ENCODE assay signal across 11 cellular contexts in genomic region chr4:139018501-139018900, GRCh38. TPM values are rescaled to one million over a fixed set of nuclear protein-coding genes. Genes with fewer than 3 reads are reported as not detected.
A peak's percentile ranks its signal among the peaks of the same experiment; 100 is the strongest.
DNase-seq lines count a peak whose midpoint lies in the region; ATAC-seq and TF ChIP-seq lines count a peak whose summit lies in the region.
"Had no signal": no experiment of that assay in that cellular context is flagged by ENCODE, and none has a peak within 500 bp of the region (broad histone marks: within the 10 kb centered on the region; RNA-seq: fewer than 3 reads in every experiment).

No MANE protein-coding gene starts in this region.

- H3K4me2 ChIP-seq in GM23338 (peak overlapping the region; percentile 83), hepatocyte (peak overlapping the region; percentile 76)

- H3K36me3 ChIP-seq in GM23338 (ENCODE audit: insufficient read depth) (no peaks in the 10 kb centered on the region), hepatocyte (replicated peaks; ENCODE audit: insufficient read depth, low read depth) (no peaks in the 10 kb centered on the region), body of pancreas (replicated peaks in 1 of 2; ENCODE audit: insufficient read depth in 1 of 2, low read depth in 2 of 2) (no peaks in the 10 kb centered on the region)

- no peak overlapping the region for H2AFZ ChIP-seq in GM23338
- no peak overlapping the region for H2AFZ ChIP-seq in hepatocyte

- peaks cover 32% of the 10 kb centered on the region for H4K20me1 ChIP-seq in GM23338 (replicated peaks; ENCODE audit: insufficient read depth)
- peaks cover 8% of the 10 kb centered on the region for H4K20me1 ChIP-seq in hepatocyte (ENCODE audit: insufficient read depth, poor library complexity, severe bottlenecking)

- no peak for ATAC-seq in GM23338
- ATAC-seq in HG02588 (IDR thresholded peaks at IDR 0.05; ENCODE audit: unreplicated experiment) = no peak
- ATAC-seq in body of pancreas = no peak

- DNase-seq in AG04449 (ENCODE audit: low read depth, low spot score) (no peak), GM23338 (ENCODE audit: low spot score) (no peak), hepatocyte (ENCODE audit: low spot score) (no peak), body of pancreas (no peak)
- no peak for DNase-seq in activated CD4-positive, alpha-beta memory T cell treated with anti-CD3 and anti-CD28 coated beads, Interleukin-2, amount 10 ng/mL, durations not matched to agents 7 days and 5 days
- DNase-seq in stimulated activated CD8-positive, alpha-beta memory T cell treated with anti-CD3 and anti-CD28 coated beads, Interleukin-4, amount 100 ng/mL, for 48 hours = no peak
- no peak for DNase-seq in activated CD8-positive, alpha-beta memory T cell treated with anti-CD3 and anti-CD28 coated beads, Interleukin-2, amount 50 U/mL, for 4 hours
- DNase-seq: islet precursor cell; NK-92 treated with Interleukin-12 subunit alpha and Interleukin-12 subunit beta, amount 100 ng/mL, for 24 hours; WERI-Rb-1 had no signal

- H3F3A ChIP-seq in GM23338 (replicated peaks; ENCODE audit: low read depth) = peaks cover 24% of the 10 kb centered on the region

- no peak overlapping the region for H3K27ac Mint-ChIP-seq in GM23338
- peak overlapping the region; percentile 1 for H3K27ac Mint-ChIP-seq in activated CD4-positive, alpha-beta memory T cell treated with anti-CD3 and anti-CD28 coated beads, Interleukin-2, amount 10 ng/mL, durations not matched to agents 7 days and 5 days

- H3K9me3 Mint-ChIP-seq in GM23338 = no peaks in the 10 kb centered on the region; the same call in 2 of the 3 replicates
- no peaks in the 10 kb centered on the region for H3K9me3 Mint-ChIP-seq in activated CD4-positive, alpha-beta memory T cell treated with anti-CD3 and anti-CD28 coated beads, Interleukin-2, amount 10 ng/mL, durations not matched to agents 7 days and 5 days

- peaks cover 74% of the 10 kb centered on the region for H3K79me2 ChIP-seq in GM23338 (replicated peaks; ENCODE audit: insufficient read depth)
- peaks cover 70% of the 10 kb centered on the region for H3K79me2 ChIP-seq in hepatocyte

- H3K36me3 Mint-ChIP-seq in GM23338 (ENCODE audit: low read depth) = peaks cover 26% of the 10 kb centered on the region
- peaks cover 10% of the 10 kb centered on the region for H3K36me3 Mint-ChIP-seq in activated CD4-positive, alpha-beta memory T cell treated with anti-CD3 and anti-CD28 coated beads, Interleukin-2, amount 10 ng/mL, durations not matched to agents 7 days and 5 days (ENCODE audit: low read depth)

- no peak for TF ChIP-seq CTCF in AG04449 (IDR thresholded peaks at IDR 0.05; ENCODE audit: insufficient read depth, low read length, missing control alignments)
- TF ChIP-seq CTCF in GM23338 (conservative IDR thresholded peaks at IDR 0.05; ENCODE audit: low read depth in 2 of 2) = no peak
- no peak for TF ChIP-seq CTCF in hepatocyte (IDR thresholded peaks at IDR 0.05; ENCODE audit: poor library complexity)
- TF ChIP-seq CTCF in body of pancreas (IDR thresholded peaks at IDR 0.05) = no peak

- H3K9me3 ChIP-seq in hepatocyte (ENCODE audit: low read depth) (no peaks in the 10 kb centered on the region), body of pancreas (no peaks in the 10 kb centered on the region)

- POLR2A ChIA-PET in AG04449 (lab: Yijun Ruan, JAX) = no interaction called here
- POLR2A ChIA-PET in activated CD4-positive, alpha-beta memory T cell treated with anti-CD3 and anti-CD28 coated beads, Interleukin-2, amount 10 ng/mL, durations not matched to agents 7 days and 5 days (lab: Charles Lee) = interaction anchor here (0.7 to 4.5 kb wide), 4 partner anchors 12 to 191 kb away, joined by 3 to 20 read pairs (median 4); no protein-coding TSS in a partner anchor

- peaks cover 3% of the 10 kb centered on the region for H3K27me3 Mint-ChIP-seq in GM23338 (ENCODE audit: insufficient read depth, low read depth, poor library complexity)
- no peaks in the 10 kb centered on the region for H3K27me3 Mint-ChIP-seq in activated CD4-positive, alpha-beta memory T cell treated with anti-CD3 and anti-CD28 coated beads, Interleukin-2, amount 10 ng/mL, durations not matched to agents 7 days and 5 days

- no peak for TF ChIP-seq POLR2A in body of pancreas (IDR thresholded peaks at IDR 0.05)

- 0 out of 2 replicates have a peak overlapping the region, but pooled peaks have one; percentile 10 for H3K4me3 ChIP-seq in AG04449 (ENCODE audit: low read depth, low read length)
- H3K4me3 ChIP-seq in GM23338 = peak overlapping the region; percentile 77
- no peak overlapping the region for H3K4me3 ChIP-seq in hepatocyte
- H3K4me3 ChIP-seq in body of pancreas = no peak overlapping the region

- H3K27ac ChIP-seq in GM23338 (ENCODE audit: low read depth) (peak overlapping the region; percentile 94; the same call in 1 of the 2 replicates), hepatocyte (peak overlapping the region; percentile 0), body of pancreas (peak overlapping the region in 2 of 4 donors; percentile 9 to 20)
- H3K27ac ChIP-seq: WERI-Rb-1 had no signal

- no peaks in the 10 kb centered on the region for H3K27me3 ChIP-seq in GM23338 (ENCODE audit: insufficient read depth)
- no peaks in the 10 kb centered on the region for H3K27me3 ChIP-seq in hepatocyte
- H3K27me3 ChIP-seq in body of pancreas = no peaks in the 10 kb centered on the region

- H3K4me1 Mint-ChIP-seq in GM23338 = peaks cover 62% of the 10 kb centered on the region
- H3K4me1 Mint-ChIP-seq in activated CD4-positive, alpha-beta memory T cell treated with anti-CD3 and anti-CD28 coated beads, Interleukin-2, amount 10 ng/mL, durations not matched to agents 7 days and 5 days = peaks cover 35% of the 10 kb centered on the region

- peak overlapping the region; percentile 47 for H3K4me3 Mint-ChIP-seq in GM23338
- H3K4me3 Mint-ChIP-seq in activated CD4-positive, alpha-beta memory T cell treated with anti-CD3 and anti-CD28 coated beads, Interleukin-2, amount 10 ng/mL, durations not matched to agents 7 days and 5 days = no peak overlapping the region

- intact Hi-C loops in body of pancreas (cut with DNase I) = no loop called here

- H3K9me2 ChIP-seq in GM23338 (ENCODE audit: insufficient read depth) (no peaks in the 10 kb centered on the region), hepatocyte (replicated peaks; ENCODE audit: insufficient read depth) (no peaks in the 10 kb centered on the region)

- H3K4me1 ChIP-seq in GM23338 (ENCODE audit: insufficient read depth) (peaks cover 68% of the 10 kb centered on the region), hepatocyte (ENCODE audit: insufficient read depth) (peaks cover 37% of the 10 kb centered on the region), body of pancreas (peaks cover 57% of the 10 kb centered on the region)

- CTCF ChIA-PET in AG04449 (lab: Yijun Ruan, JAX) = interaction anchor here (1.3 to 5.1 kb wide), 2 partner anchors 11 to 66 kb away, joined by 3 to 93 read pairs; no protein-coding TSS in a partner anchor
- CTCF ChIA-PET in activated CD4-positive, alpha-beta memory T cell treated with anti-CD3 and anti-CD28 coated beads, Interleukin-2, amount 10 ng/mL, durations not matched to agents 7 days and 5 days (lab: Charles Lee) = interaction anchor here (4.3 kb wide), 1 partner anchor 12 kb away, joined by 32 read pairs; no protein-coding TSS in a partner anchor

TF ChIP-seq in GM23338, 12 proteins besides CTCF, POLR2A, EP300 and RAD21 (continues in another document):
- no peak for TF ChIP-seq EZH2 (IDR thresholded peaks at IDR 0.05; ENCODE audit: low read depth, unreplicated experiment)
- no peak for TF ChIP-seq NANOG (IDR thresholded peaks at IDR 0.05; ENCODE audit: borderline replicate concordance)
- TF ChIP-seq CREB1 (CRISPR knock-in tag; IDR thresholded peaks at IDR 0.05; ENCODE audit: low read depth) = no peak
- TF ChIP-seq ZNF331 (CRISPR knock-in tag; IDR thresholded peaks at IDR 0.05; ENCODE audit: low read depth) = no peak
- no peak for TF ChIP-seq EZH2phosphoT487 (IDR thresholded peaks at IDR 0.05; ENCODE audit: unreplicated experiment)
- TF ChIP-seq STAT1 (IDR thresholded peaks at IDR 0.05; ENCODE audit: unreplicated experiment) = no peak
- TF ChIP-seq ZNF114 (CRISPR knock-in tag; IDR thresholded peaks at IDR 0.05) = no peak

RNA-seq across cellular contexts. Expression of gene NOCT, which starts 2.9 kb away (rescaled TPM):
- total RNA-seq in GM23338 (2014; rRNA removed; shearing (Covaris generic)) = 58.3 and 76.6 TPM in 2 replicates
- polyA plus RNA-seq in GM23338 (2016; fragmentation: Nextera tagmentation; extraction: Ambion mirVana) (16.0 and 18.9 TPM in 2 replicates), hepatocyte (8.8 and 9.9 TPM in 2 replicates)
- total RNA-seq in activated CD4-positive, alpha-beta memory T cell treated with anti-CD3 and anti-CD28 coated beads, Interleukin-2, amount 10 ng/mL, durations not matched to agents 7 days and 5 days = 1 to 10 TPM; 4.5 to 5.4 TPM
- total RNA-seq in hepatocyte (18.2 and 20.8 TPM in 2 replicates), body of pancreas (10 to 100 TPM in 1 of 2 donors, 1 to 10 TPM in 1; 5.7 to 11.9 TPM)

Comparison
In these comparisons a context has a peak if more than half of its experiments do, and no peak if none do; other contexts are left out.
1. H3K4me3 ChIP-seq: peak in AG04449 (single experiment) and GM23338 (single experiment); none in hepatocyte (single experiment) and body of pancreas (0 of 2).